In genomic region chr11:75525433-75526191, GRCh38 we compare ENCODE assay signal across 8 cellular contexts. TPM values are rescaled to one million over a fixed set of nuclear protein-coding genes. Genes with fewer than 3 reads are reported as not detected.
DNase-seq lines count a peak whose midpoint lies in the region; TF ChIP-seq lines count a peak whose summit lies in the region.

GDPD5 (minus strand) TSS chr11:75525941; CDS start chr11:75477735, 48,206 bp downstream.

- no peaks in the 10 kb centered on the region for H3K36me3 Mint-ChIP-seq in HFFc6 (ENCODE audit: low read depth)
- H3K36me3 Mint-ChIP-seq in activated naive CD8-positive, alpha-beta T cell: no peaks in the 10 kb centered on the region

- H3K4me3 ChIP-seq in GM08714 (ENCODE audit: low read length) (peak within 1 kb of the TSS; percentile 57; the same call in 1 of the 2 replicates), NB4 (ENCODE audit: low read depth, low read length) (peak within 1 kb of the TSS; percentile 66), cardiac muscle cell (peak within 1 kb of the TSS; percentile 68), transverse colon (peak within 1 kb of the TSS; percentile 57 to 74 (median 68))

- no peak within 1 kb of the TSS for H3K27ac ChIP-seq in cardiac muscle cell
- peak within 1 kb of the TSS in 3 of 4 donors; percentile 1 to 52 (median 38) for H3K27ac ChIP-seq in transverse colon

- no peak for TF ChIP-seq EP300 in transverse colon (IDR thresholded peaks at IDR 0.05; ENCODE audit: low read depth)

- intact Hi-C loops in transverse colon (cut with DNase I; ENCODE audit: low total_unique reads): no loop called here

- H3K27me3 ChIP-seq in cardiac muscle cell (peaks cover 28% of the 10 kb centered on the region), transverse colon (peaks cover 19% of the 10 kb centered on the region)

- 0% methylated on average over 4 to 31 of the region's 99 CpGs for WGBS in transverse colon (ENCODE audit: low coverage in 1 of 2), 2 donors

- H3K4me3 Mint-ChIP-seq in HFFc6: peak within 1 kb of the TSS; percentile 74
- H3K4me3 Mint-ChIP-seq in activated naive CD8-positive, alpha-beta T cell: peak within 1 kb of the TSS; percentile 82

- in situ Hi-C loops in transverse colon (cut with MboI; ENCODE audit: low pct_ligation_motif_present in 1 of 4, low pct_unique_long_range_greater_than_20kb in 1 of 4, low sequenced_read_pairs in 3 of 4): loop anchor here (25.0 kb wide), 2 partner anchors 88 to 238 kb away; partner anchors contain the start of gene KLHL35 (in 1 of the 4)

- peak; percentile 68 for TF ChIP-seq POLR2A in NB4 (IDR thresholded peaks at IDR 0.05; ENCODE audit: extremely low read depth, insufficient read length)
- peak; percentile 17 for TF ChIP-seq POLR2A in transverse colon (IDR thresholded peaks at IDR 0.05)

- H3K27me3 Mint-ChIP-seq in HFFc6 (ENCODE audit: insufficient read depth): peaks cover 21% of the 10 kb centered on the region
- no peaks in the 10 kb centered on the region for H3K27me3 Mint-ChIP-seq in activated naive CD8-positive, alpha-beta T cell

- H3K9me3 ChIP-seq in cardiac muscle cell (ENCODE audit: low read depth) (no peaks in the 10 kb centered on the region), transverse colon (no peaks in the 10 kb centered on the region)

- DNase-seq in HFFc6 (peak; percentile 40), NB4 (ENCODE audit: low read depth) (peak; percentile 93), SKM-1 treated with dmso at 0.1 percent for 144 hours (lab: John Stamatoyannopoulos, UW; ENCODE audit: unreplicated experiment) (peak; percentile 91), cardiac muscle cell (ENCODE audit: low read depth in 1 of 2, low spot score in 1 of 2) (peak; percentile 86 to 93), pons (ENCODE audit: low spot score) (peak; percentile 68), transverse colon (peak; percentile 87)

- TF ChIP-seq CTCF in HFFc6 (IDR thresholded peaks at IDR 0.05) (peak; percentile 78), NB4 (IDR thresholded peaks at IDR 0.05; ENCODE audit: low read depth, low read length) (peak; percentile 35), cardiac muscle cell (IDR thresholded peaks at IDR 0.05; ENCODE audit: low read depth, low read length) (peak; percentile 36), transverse colon (IDR thresholded peaks at IDR 0.05) (peak in 4 of 5 experiments; percentile 17 to 59 (median 36))

- no peak within 1 kb of the TSS for H3K27ac Mint-ChIP-seq in HFFc6
- H3K27ac Mint-ChIP-seq in activated naive CD8-positive, alpha-beta T cell: peak within 1 kb of the TSS; percentile 22

- peaks cover 17% of the 10 kb centered on the region for H3K4me1 ChIP-seq in cardiac muscle cell (ENCODE audit: low read depth)
- peaks cover 12 to 18% (median 15%) of the 10 kb centered on the region in 4 donors for H3K4me1 ChIP-seq in transverse colon

- peaks cover 7% of the 10 kb centered on the region; the same call in 1 of the 2 replicates for H3K4me1 Mint-ChIP-seq in HFFc6 (ENCODE audit: low read depth)
- peaks cover 21% of the 10 kb centered on the region for H3K4me1 Mint-ChIP-seq in activated naive CD8-positive, alpha-beta T cell (ENCODE audit: low read depth)

- H3K36me3 ChIP-seq in cardiac muscle cell (no peaks in the 10 kb centered on the region), transverse colon (no peaks in the 10 kb centered on the region)

- H3K9me3 Mint-ChIP-seq in HFFc6: no peaks in the 10 kb centered on the region
- no peaks in the 10 kb centered on the region for H3K9me3 Mint-ChIP-seq in activated naive CD8-positive, alpha-beta T cell (ENCODE audit: low read depth)

RNA-seq across cellular contexts. Expression of gene GDPD5, which starts in this region (rescaled TPM):
- total RNA-seq in HFFc6 (2021; fragmentation: NEBNext Ultra II Directional; extraction: Animal tissue kit (Norgen Biotek cat#: 25700)): 1 to 10 TPM; 2.5 to 5.7 (median 4.2) TPM
- total RNA-seq in cardiac muscle cell: 5.8 and 19.4 TPM in 2 replicates
- polyA plus RNA-seq in cardiac muscle cell: 6.6 and 16.6 TPM in 2 replicates
- 10 to 100 TPM in 1 of 4 donors, 1 to 10 TPM in 2, not detected in 1; 3.7 to 10.1 (median 7.1) TPM for total RNA-seq in transverse colon

Comparison
In these comparisons a context has a peak if more than half of its experiments do, and no peak if none do; other contexts are left out.
1. DNase-seq: peak in every context shown above with its lines; median percentile 93 in NB4; 91 in SKM-1 treated with dmso at 0.1 percent for 144 hours; 90 in cardiac muscle cell; 87 in transverse colon; 68 in pons; 40 in HFFc6.